ENCODE assay signal across 10 cellular contexts in genomic region chr14:65070710-65071033, GRCh38. TPM values are rescaled to one million over a fixed set of nuclear protein-coding genes. Genes with fewer than 3 reads are reported as not detected.
DNase-seq lines count a peak whose midpoint lies in the region; ATAC-seq, FAIRE-seq and TF ChIP-seq lines count a peak whose summit lies in the region.
"Had no signal": no experiment of that assay in that cellular context is flagged by ENCODE, and none has a peak within 500 bp of the region (broad histone marks: within the 10 kb centered on the region; RNA-seq: fewer than 3 reads in every experiment).

No MANE protein-coding gene starts in this region.

- no peaks in the 10 kb centered on the region for H3K9me3 ChIP-seq in A673 (ENCODE audit: low read depth, low read length, poor library complexity, severe bottlenecking)

- intact Hi-C loops in A673 (cut with micrococcal nuclease; ENCODE audit: unreplicated experiment): no loop called here

- H3K36me3 Mint-ChIP-seq in activated naive CD8-positive, alpha-beta T cell treated with anti-CD3 and anti-CD28 coated beads, Interleukin-2, amount 50 U/mL, for 24 hours (ENCODE audit: low read depth): peaks cover 22% of the 10 kb centered on the region
- peaks cover 36% of the 10 kb centered on the region for H3K36me3 Mint-ChIP-seq in nephron progenitor cell (ENCODE audit: low read depth)

- H3K27me3 ChIP-seq in A673 (replicated peaks; ENCODE audit: insufficient read depth, low read depth, low read length, poor library complexity): no peaks in the 10 kb centered on the region

- TF ChIP-seq CTCF in A673 (conservative IDR thresholded peaks at IDR 0.05; ENCODE audit: low read depth, low read length) (no peak), nephron progenitor cell (IDR thresholded peaks at IDR 0.05) (no peak)

- H3K36me3 ChIP-seq in A673 (ENCODE audit: insufficient read depth, low read length, poor library complexity, severe bottlenecking): no peaks in the 10 kb centered on the region

- CTCF ChIA-PET in A673 (lab: Charles Lee): no interaction called here

- peaks cover 6% of the 10 kb centered on the region for H3K4me1 Mint-ChIP-seq in activated naive CD8-positive, alpha-beta T cell treated with anti-CD3 and anti-CD28 coated beads, Interleukin-2, amount 50 U/mL, for 24 hours
- H3K4me1 Mint-ChIP-seq in nephron progenitor cell: peaks cover 16% of the 10 kb centered on the region

- BruUV-seq in A673 (replicated peaks; lab: Mats Ljungman, UMichigan): no TSS peak

- POLR2A ChIA-PET in A673 (lab: Charles Lee; ENCODE audit: low non-redundant PET): no interaction called here

- no peaks in the 10 kb centered on the region for H3K9me3 Mint-ChIP-seq in activated naive CD8-positive, alpha-beta T cell treated with anti-CD3 and anti-CD28 coated beads, Interleukin-2, amount 50 U/mL, for 24 hours
- H3K9me3 Mint-ChIP-seq in nephron progenitor cell: no peaks in the 10 kb centered on the region

- H3K4me1 ChIP-seq in A673 (ENCODE audit: insufficient read depth, low read length, poor library complexity, severe bottlenecking): no peaks in the 10 kb centered on the region

- no peak overlapping the region for H3K27ac ChIP-seq in A673 (ENCODE audit: low read depth, low read length, poor library complexity, severe bottlenecking)

- DNase-seq in A673 (ENCODE audit: low spot score) (peak; percentile 26), GM19239 (ENCODE audit: insufficient read length, low spot score) (peak; percentile 24), NCI-H2196 treated with DMSO at 0.1 percent for 48 hours (lab: John Stamatoyannopoulos, UW; ENCODE audit: unreplicated experiment) (peak; percentile 17), globus pallidus (ENCODE audit: low spot score) (peak; percentile 23), T-helper 9 cell (no peak), nephron progenitor cell (no peak)
- no peak for DNase-seq in activated naive CD8-positive, alpha-beta T cell treated with anti-CD3 and anti-CD28 coated beads, Interleukin-2, amount 50 U/mL, for 24 hours
- no peak for DNase-seq in central memory CD4-positive, alpha-beta T cell

- H3K4me3 ChIP-seq in A673 (ENCODE audit: low read depth, low read length, poor library complexity, severe bottlenecking): no peak overlapping the region

- no peak overlapping the region for H3K4me3 Mint-ChIP-seq in activated naive CD8-positive, alpha-beta T cell treated with anti-CD3 and anti-CD28 coated beads, Interleukin-2, amount 50 U/mL, for 24 hours
- H3K4me3 Mint-ChIP-seq in nephron progenitor cell: no peak overlapping the region

- H3K27me3 Mint-ChIP-seq in activated naive CD8-positive, alpha-beta T cell treated with anti-CD3 and anti-CD28 coated beads, Interleukin-2, amount 50 U/mL, for 24 hours: no peaks in the 10 kb centered on the region
- H3K27me3 Mint-ChIP-seq in nephron progenitor cell (ENCODE audit: low read depth, poor library complexity): no peaks in the 10 kb centered on the region
- H3K27me3 Mint-ChIP-seq: progenitor cell of endocrine pancreas had no signal

- H3K27ac Mint-ChIP-seq in activated naive CD8-positive, alpha-beta T cell treated with anti-CD3 and anti-CD28 coated beads, Interleukin-2, amount 50 U/mL, for 24 hours: no peak overlapping the region
- no peak overlapping the region for H3K27ac Mint-ChIP-seq in nephron progenitor cell
- H3K27ac Mint-ChIP-seq: progenitor cell of endocrine pancreas had no signal

- FAIRE-seq in GM19239 (lab: Jason Lieb, UNC): peak; percentile 83

- no peak for ATAC-seq in activated naive CD8-positive, alpha-beta T cell treated with anti-CD3 and anti-CD28 coated beads, Interleukin-2, amount 50 U/mL, for 24 hours
- ATAC-seq: Panc1 had no signal

RNA-seq across cellular contexts. Expression of gene MAX, which starts 31.6 kb away (rescaled TPM):
- 75.1 and 81.2 TPM in 2 replicates for total RNA-seq in A673 (2021)

Comparison
In these comparisons a context has a peak if more than half of its experiments do, and no peak if none do; other contexts are left out.
1. DNase-seq: peak in A673 (single experiment), GM19239 (single experiment), NCI-H2196 treated with DMSO at 0.1 percent for 48 hours (single experiment) and globus pallidus (single experiment); none in T-helper 9 cell (single experiment), activated naive CD8-positive, alpha-beta T cell treated with anti-CD3 and anti-CD28 coated beads, Interleukin-2, amount 50 U/mL, for 24 hours (single experiment), central memory CD4-positive, alpha-beta T cell (single experiment) and nephron progenitor cell (single experiment).